In the genomic region with DNA sequence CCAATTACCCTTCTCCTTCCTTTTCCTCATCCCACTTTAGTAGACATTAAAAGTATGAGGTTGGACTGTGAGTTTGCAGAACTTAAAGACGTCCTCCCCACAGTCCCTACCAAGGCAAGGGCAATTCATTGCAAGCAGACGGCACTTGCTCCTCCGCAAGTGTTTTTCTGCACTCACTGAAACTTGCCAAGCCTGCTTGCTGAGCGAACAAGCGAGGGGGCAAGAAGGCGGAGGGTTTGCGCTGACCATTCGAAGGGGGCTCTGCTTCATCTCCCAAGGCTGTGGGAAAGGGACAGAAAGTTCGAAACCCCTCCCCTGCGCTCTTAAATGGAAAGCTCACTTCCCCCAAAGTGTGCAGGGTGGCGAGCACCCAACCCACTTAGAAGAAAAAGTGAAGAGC, we compare ENCODE assay signal across 10 cellular contexts. TPM values are rescaled to one million over a fixed set of nuclear protein-coding genes. Genes with fewer than 3 reads are reported as not detected.
DNase-seq lines count a peak whose midpoint lies in the region; ATAC-seq and TF ChIP-seq lines count a peak whose summit lies in the region.
"Had no signal": no experiment of that assay in that cellular context is flagged by ENCODE, and none has a peak within 500 bp of the region (broad histone marks: within the 10 kb centered on the region; RNA-seq: fewer than 3 reads in every experiment).

No MANE protein-coding gene starts in this region.

- no peak overlapping the region for H2AK5ac ChIP-seq in neuronal stem cell (ENCODE audit: low read depth, low read length)

- peaks cover 17% of the 10 kb centered on the region for H3K4me1 ChIP-seq in Panc1 (ENCODE audit: control insufficient read depth, insufficient read depth, low read length)
- H3K4me1 ChIP-seq in neuronal stem cell (ENCODE audit: control insufficient read depth in 2 of 2, insufficient read depth in 1 of 2, low read depth in 1 of 2, low read length in 2 of 2) = peaks cover 9 to 20% of the 10 kb centered on the region in 2 donors

- H2BK12ac ChIP-seq in neuronal stem cell (ENCODE audit: low read length) = no peak overlapping the region

- no peaks in the 10 kb centered on the region for H3K27me3 ChIP-seq in Panc1 (ENCODE audit: control insufficient read depth, insufficient read depth, low read length)
- no peaks in the 10 kb centered on the region for H3K27me3 ChIP-seq in neuronal stem cell (ENCODE audit: control insufficient read depth in 3 of 3, insufficient read depth in 3 of 3, low read depth in 1 of 3, low read length in 3 of 3)

- ATAC-seq in Panc1 = no peak

- CTCF ChIA-PET in Panc1 (lab: Charles Lee) = no interaction called here

- peaks cover 3% of the 10 kb centered on the region for H3K79me1 ChIP-seq in neuronal stem cell (ENCODE audit: low read depth, low read length)

- in situ Hi-C loops in Panc1 (cut with HindIII; ENCODE audit: low pct_unique_long_range_greater_than_20kb, low sequenced_read_pairs) = no loop called here

- H3K4me2 ChIP-seq in neuronal stem cell (ENCODE audit: insufficient read depth, low read length, poor library complexity, severe bottlenecking) = peak overlapping the region; percentile 34

- peak; percentile 21 for DNase-seq in Ammon's horn (ENCODE audit: low spot score)
- DNase-seq in Panc1 (ENCODE audit: low read depth, low spot score) = no peak
- peak; percentile 18 for DNase-seq in fibroblast of villous mesenchyme (ENCODE audit: low read depth)
- DNase-seq in neuronal stem cell (ENCODE audit: low spot score) = no peak
- no peak for DNase-seq in activated T-cell treated with anti-CD3 and anti-CD28 coated beads, Interleukin-2, amount 50 U/mL, for 1 hour
- no peak for DNase-seq in activated naive CD4-positive, alpha-beta T cell treated with Interleukin-2 at 50 U/mL for 16 hours
- no peak for DNase-seq in HuH-7 (ENCODE audit: low spot score)
- no peak for DNase-seq in COLO668 (lab: John Stamatoyannopoulos, UW; ENCODE audit: unreplicated experiment)
- DNase-seq: DMS79; stimulated activated CD4-positive, alpha-beta T cell treated with anti-CD3 and anti-CD28 coated beads, Interleukin-4, amount 100 ng/mL, for 4 hours had no signal

- H3K4me3 ChIP-seq in Panc1 (ENCODE audit: low read depth in 2 of 2, low read length in 2 of 2) (peak overlapping the region; percentile 64 to 71), fibroblast of villous mesenchyme (ENCODE audit: low read depth, low read length) (peak overlapping the region; percentile 71), neuronal stem cell (ENCODE audit: low read length in 2 of 2) (peak overlapping the region; percentile 61 to 65)

- TF ChIP-seq CTCF in Panc1 (IDR thresholded peaks at IDR 0.05) (no peak), fibroblast of villous mesenchyme (IDR thresholded peaks at IDR 0.05; ENCODE audit: insufficient read depth, low read depth, low read length) (no peak)

- H3K23ac ChIP-seq in neuronal stem cell (ENCODE audit: low read depth, low read length, poor library complexity) = no peak overlapping the region

- intact Hi-C loops in Panc1 (cut with micrococcal nuclease; ENCODE audit: unreplicated experiment) = loop anchor here (5.0 kb wide), 1 partner anchor 427 kb away; no protein-coding TSS in a partner anchor

- no peak overlapping the region for H3K14ac ChIP-seq in neuronal stem cell (ENCODE audit: low read length)

- H3K18ac ChIP-seq in neuronal stem cell (ENCODE audit: low read length) = peak overlapping the region; percentile 76

- H3K27ac ChIP-seq in Panc1 (ENCODE audit: low read length) (peak overlapping the region; percentile 84), neuronal stem cell (replicated peaks; ENCODE audit: low read length) (no peak overlapping the region)

- H3K9ac ChIP-seq in neuronal stem cell (ENCODE audit: low read depth, low read length, poor library complexity) = peak overlapping the region; percentile 50

- POLR2A ChIA-PET in Panc1 (lab: Charles Lee) = no interaction called here

- no peak overlapping the region for H4K91ac ChIP-seq in neuronal stem cell (ENCODE audit: low read depth, low read length, poor library complexity)

- H2BK5ac ChIP-seq in neuronal stem cell (ENCODE audit: low read length) = no peak overlapping the region

- H2BK120ac ChIP-seq in neuronal stem cell (ENCODE audit: low read depth, low read length) = no peak overlapping the region

- BruUV-seq in Panc1 (replicated peaks; lab: Mats Ljungman, UMichigan) = no TSS peak

- no peak overlapping the region for H4K8ac ChIP-seq in neuronal stem cell (ENCODE audit: low read depth, low read length)

- H3K9me3 ChIP-seq in Panc1 (ENCODE audit: control insufficient read depth, insufficient read depth, low read depth, low read length) (no peaks in the 10 kb centered on the region), neuronal stem cell (replicated peaks in 1 of 2; ENCODE audit: control insufficient read depth in 2 of 2, insufficient read depth in 1 of 2, low read depth in 1 of 2, low read length in 2 of 2) (no peaks in the 10 kb centered on the region)

- H3K36me3 ChIP-seq in Panc1 (ENCODE audit: control insufficient read depth, insufficient read depth, low read length) = peaks cover 2% of the 10 kb centered on the region; the same call in 1 of the 2 replicates
- peaks cover 0 to 8% of the 10 kb centered on the region in 2 donors for H3K36me3 ChIP-seq in neuronal stem cell (replicated peaks in 1 of 2; ENCODE audit: control insufficient read depth in 2 of 2, insufficient read depth in 2 of 2, low read length in 2 of 2)

- no peak overlapping the region for H2BK15ac ChIP-seq in neuronal stem cell (ENCODE audit: low read length)

- no peak overlapping the region for H2AFZ ChIP-seq in neuronal stem cell (ENCODE audit: low read length)

- H3K4ac ChIP-seq in neuronal stem cell (ENCODE audit: low read length) = no peak overlapping the region

- WGBS in neuronal stem cell (ENCODE audit: extremely low coverage in 2 of 2, insufficient read length in 2 of 2, insufficient replicate concordance in 1 of 2), 2 donors = no CpG with 5 or more reads among the region's 11 CpGs

RNA-seq across cellular contexts. Expression of a gene that starts 1.5 kb away (rescaled TPM):
- total RNA-seq in Panc1 (2021; ENCODE audit: unreplicated experiment) = 32.4 TPM
- polyA plus RNA-seq in Panc1 (2012; ENCODE audit: insufficient read length) = 14.0 TPM
- 7.4 and 16.4 TPM in 2 replicates for total RNA-seq in fibroblast of villous mesenchyme
- 10.8 TPM for polyA plus RNA-seq in neuronal stem cell (2013, experiment 1 of 2)
- polyA plus RNA-seq in neuronal stem cell (2013, experiment 2 of 2) = 10.9 TPM

Comparison
In these comparisons a context has a peak if more than half of its experiments do, and no peak if none do; other contexts are left out.
1. DNase-seq: peak in Ammon's horn (single experiment) and fibroblast of villous mesenchyme (single experiment); none in Panc1 (single experiment), neuronal stem cell (single experiment), activated T-cell treated with anti-CD3 and anti-CD28 coated beads, Interleukin-2, amount 50 U/mL, for 1 hour (single experiment), activated naive CD4-positive, alpha-beta T cell treated with Interleukin-2 at 50 U/mL for 16 hours (single experiment), HuH-7 (single experiment) and COLO668 (single experiment).
2. Peak in every context shown above with its lines, with median percentiles within 50 percentile points of each other: H3K4me3 ChIP-seq.